Comparison of ENCODE assay signal across 13 cellular contexts in the genomic region with DNA sequence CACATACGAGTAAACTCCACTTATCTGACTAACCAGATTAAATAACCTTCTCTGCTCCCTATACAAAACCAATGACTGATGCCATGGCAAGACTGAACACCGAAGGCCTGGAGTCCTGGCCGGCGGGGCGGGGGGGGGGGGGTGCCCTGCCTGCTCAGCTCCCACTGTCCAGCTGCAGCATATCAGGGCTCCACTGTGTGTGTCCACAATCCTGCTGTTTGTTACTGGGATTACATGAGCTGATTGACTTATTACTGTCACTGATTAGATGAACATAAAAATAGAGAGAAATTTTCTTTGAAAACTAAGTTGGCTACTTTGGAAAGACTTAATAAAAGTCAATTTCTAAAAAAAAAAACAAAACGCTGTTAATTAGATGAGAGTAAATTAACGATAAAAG.
"Had no signal": no experiment of that assay in that cellular context is flagged by ENCODE, and none has a peak within 500 bp of the region (broad histone marks: within the 10 kb centered on the region; RNA-seq: fewer than 3 reads in every experiment).

No MANE protein-coding gene starts in this region.

- H3K4me3 ChIP-seq: adrenal gland, cardiac muscle cell, coronary artery, esophagus squamous epithelium, SJSA1, tibial artery had no signal

- H3K27ac ChIP-seq: adrenal gland, cardiac muscle cell, coronary artery, esophagus squamous epithelium, SJSA1, tibial artery had no signal

- ATAC-seq: activated T-helper 17 cell treated with anti-CD3 and anti-CD28 coated beads, Interleukin-2, amount 50 U/mL, for 72 hours had no signal

- H3K27me3 ChIP-seq: adrenal gland, cardiac muscle cell, esophagus squamous epithelium, SJSA1, tibial artery had no signal

- H3K4me1 ChIP-seq: adrenal gland, esophagus squamous epithelium, SJSA1, tibial artery had no signal

- DNase-seq: activated CD4-positive, alpha-beta T cell treated with anti-CD3 and anti-CD28 coated beads, Interleukin-2, amount 10 ng/mL, durations not matched to agents 7 days and 5 days; activated naive CD4-positive, alpha-beta T cell treated with Interleukin-2 at 50 U/mL for 16 hours; adrenal gland; effector CD4-positive, alpha-beta T cell; esophagus squamous epithelium; immature natural killer cell; stimulated activated CD4-positive, alpha-beta T cell treated with anti-CD3 and anti-CD28 coated beads, Interleukin-12 subunit alpha, Interleukin-12 subunit beta, amount 100 ng/mL, for 4 hours; stimulated activated CD4-positive, alpha-beta T cell treated with anti-CD3 and anti-CD28 coated beads, Interleukin-2, amount 100 ng/mL, for 24 hours; tibial artery had no signal
